ENCODE assay signal across 13 cellular contexts in the genomic region with DNA sequence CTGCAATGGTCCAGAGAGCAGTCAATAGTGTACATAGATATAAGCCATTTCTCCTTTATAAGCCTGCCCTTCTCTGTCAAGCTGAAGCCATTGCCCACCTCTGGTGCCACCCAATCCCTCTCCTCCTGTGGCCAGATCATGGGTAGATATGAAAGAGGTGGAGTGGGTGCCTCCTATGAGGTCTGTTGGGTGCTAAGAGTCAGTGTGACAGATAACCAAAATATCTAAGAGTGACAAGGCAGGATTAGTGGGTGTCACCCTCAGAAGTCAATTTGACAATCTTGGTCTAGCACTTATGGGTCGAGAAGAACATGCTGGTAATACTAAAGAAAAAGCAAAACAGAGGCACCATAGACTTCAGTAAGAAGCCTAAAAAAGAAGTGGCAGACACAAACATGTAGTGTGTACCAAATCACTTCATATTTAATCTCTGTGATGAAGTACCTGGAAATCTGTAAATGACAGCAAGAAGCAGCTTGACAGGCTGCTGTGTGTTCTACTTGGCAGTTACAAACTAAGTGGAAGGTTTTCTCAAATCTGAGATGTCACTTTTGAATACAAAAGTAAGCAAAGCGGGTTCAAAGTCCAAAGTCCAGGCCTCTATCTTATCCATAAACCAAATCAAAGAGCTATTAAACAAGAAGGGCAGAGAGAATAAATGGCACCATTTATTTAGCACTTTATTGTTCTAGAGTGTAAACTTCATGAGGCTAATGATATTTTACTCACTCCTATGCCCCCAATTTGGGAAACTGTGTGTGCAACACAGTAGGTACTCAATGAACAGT.
A peak's percentile ranks its signal among the peaks of the same experiment; 100 is the strongest.
DNase-seq lines count a peak whose midpoint lies in the region; ATAC-seq and TF ChIP-seq lines count a peak whose summit lies in the region.
"Had no signal": no experiment of that assay in that cellular context is flagged by ENCODE, and none has a peak within 500 bp of the region (broad histone marks: within the 10 kb centered on the region; RNA-seq: fewer than 3 reads in every experiment).

No MANE protein-coding gene starts in this region.

- DNase-seq in LoVo (ENCODE audit: low spot score) (peak; percentile 21), natural killer cell (no peak), NCI-H187 treated with DMSO at 0.1 percent for 48 hours (lab: John Stamatoyannopoulos, UW) (no peak), 8988T (no peak), T-helper 9 cell (no peak), GM13977 (ENCODE audit: low spot score) (no peak)
- peak; percentile 4 to 14 (median 7) for DNase-seq in effector memory CD8-positive, alpha-beta T cell
- DNase-seq: Calu3; CD8-positive, alpha-beta T cell; DMS79 treated with DMSO at 0.1 percent for 48 hours; GF-D8; H9 had no signal

- no peaks in the 10 kb centered on the region for H3K36me3 Mint-ChIP-seq in effector memory CD8-positive, alpha-beta T cell (ENCODE audit: insufficient read depth)
- no peaks in the 10 kb centered on the region for H3K36me3 Mint-ChIP-seq in natural killer cell
- H3K36me3 Mint-ChIP-seq: CD8-positive, alpha-beta T cell had no signal

- peak overlapping the region in 1 of 2 donors; percentile 67 for H3K27ac Mint-ChIP-seq in effector memory CD8-positive, alpha-beta T cell
- peak overlapping the region in 1 of 2 donors; percentile 30 for H3K27ac Mint-ChIP-seq in natural killer cell
- H3K27ac Mint-ChIP-seq: B cell; CD8-positive, alpha-beta T cell; H9 had no signal

- peaks cover 27 to 45% of the 10 kb centered on the region in 2 donors for H3K4me1 Mint-ChIP-seq in effector memory CD8-positive, alpha-beta T cell (ENCODE audit: low read depth in 2 of 2)
- peaks cover 32 to 39% of the 10 kb centered on the region in 2 donors for H3K4me1 Mint-ChIP-seq in natural killer cell
- H3K4me1 Mint-ChIP-seq: B cell, H9 had no signal

- ATAC-seq in effector memory CD8-positive, alpha-beta T cell (replicated peaks): peak; percentile 86
- peak; percentile 83 to 95 (median 84) for ATAC-seq in natural killer cell
- ATAC-seq: CD8-positive, alpha-beta T cell had no signal

- in situ Hi-C loops in GM13977 (cut with MboI; ENCODE audit: low pct_unique_long_range_greater_than_20kb, low sequenced_read_pairs, unreplicated experiment): no loop called here

- H3K27me3 Mint-ChIP-seq in effector memory CD8-positive, alpha-beta T cell: no peaks in the 10 kb centered on the region
- peaks cover 22 to 23% of the 10 kb centered on the region in 2 donors for H3K27me3 Mint-ChIP-seq in natural killer cell (ENCODE audit: low read depth in 2 of 2)
- H3K27me3 Mint-ChIP-seq: B cell had no signal

- H3K4me3 Mint-ChIP-seq in effector memory CD8-positive, alpha-beta T cell: peak overlapping the region in 1 of 2 donors; percentile 36
- peak overlapping the region; percentile 51 for H3K4me3 Mint-ChIP-seq in natural killer cell
- H3K4me3 Mint-ChIP-seq: B cell; CD8-positive, alpha-beta T cell; H9 had no signal

- H3K9me3 Mint-ChIP-seq in effector memory CD8-positive, alpha-beta T cell: no peaks in the 10 kb centered on the region
- H3K9me3 Mint-ChIP-seq in natural killer cell: no peaks in the 10 kb centered on the region
- H3K9me3 Mint-ChIP-seq: CD8-positive, alpha-beta T cell had no signal

- TF ChIP-seq CTCF in natural killer cell (IDR thresholded peaks at IDR 0.05) (no peak), GM13977 (IDR thresholded peaks at IDR 0.05; ENCODE audit: extremely low read depth, insufficient read depth, missing control alignments) (no peak)

- intact Hi-C loops in natural killer cell (cut with micrococcal nuclease): loop anchor here (5.0 kb wide), 1 partner anchor 61 kb away; no protein-coding TSS in a partner anchor

Comparison
In these comparisons a context has a peak if more than half of its experiments do, and no peak if none do; other contexts are left out.
1. DNase-seq: peak in LoVo (single experiment) and effector memory CD8-positive, alpha-beta T cell (3 of 3); none in natural killer cell (single experiment), NCI-H187 treated with DMSO at 0.1 percent for 48 hours (single experiment), 8988T (single experiment), T-helper 9 cell (single experiment) and GM13977 (single experiment).